In genomic region chr17:7923290-7923628, GRCh38 we compare ENCODE assay signal across 10 cellular contexts. TPM values are rescaled to one million over a fixed set of nuclear protein-coding genes. Genes with fewer than 3 reads are reported as not detected.
DNase-seq lines count a peak whose midpoint lies in the region; ATAC-seq, FAIRE-seq and TF ChIP-seq lines count a peak whose summit lies in the region.
"Had no signal": no experiment of that assay in that cellular context is flagged by ENCODE, and none has a peak within 500 bp of the region (broad histone marks: within the 10 kb centered on the region; RNA-seq: fewer than 3 reads in every experiment).

No MANE protein-coding gene starts in this region.

- WGBS in H1 (ENCODE audit: extremely low coverage in 1 of 2, insufficient coverage in 1 of 2, insufficient read length in 1 of 2, insufficient replicate concordance in 2 of 2, low coverage in 1 of 2, low lambda C conversion rate in 2 of 2, missing lambda C conversion rate in 1 of 2), 2 experiments = 52% methylated on average over 10 of the region's 13 CpGs; no CpG with 5 or more reads in 1 of the 2 experiments

- H3K4me3 Mint-ChIP-seq in IgD-negative memory B cell = peak overlapping the region; percentile 68 to 97 (median 84)
- H3K4me3 Mint-ChIP-seq in natural killer cell treated with Interleukin-12 subunit alpha and Interleukin-12 subunit beta and Interleukin-15 and Interleukin-18, amount 100 ng/mL, for 72 hours = peak overlapping the region; percentile 90

- H4K20me1 ChIP-seq in H1 (replicated peaks in 1 of 2; ENCODE audit: control insufficient read depth in 1 of 2, insufficient read depth in 2 of 2, low read length in 2 of 2) = peaks cover 0 to 2% of the 10 kb centered on the region in 2 experiments

- TF ChIP-seq CTCF in AG04450 (IDR thresholded peaks at IDR 0.05; ENCODE audit: low read depth, low read length) (no peak), H1 (IDR thresholded peaks at IDR 0.05; ENCODE audit: control extremely low read depth in 1 of 3, insufficient read depth in 1 of 3, low read depth in 1 of 3, low read length in 3 of 3) (no peak), GM13976 (IDR thresholded peaks at IDR 0.05; ENCODE audit: borderline replicate concordance, control extremely low read depth, extremely low read depth, insufficient read depth, missing control alignments) (no peak)

- no peak overlapping the region for H3K56ac ChIP-seq in H1 (replicated peaks; ENCODE audit: insufficient read length, low read depth, low read length)

- H3K9ac ChIP-seq in H1 (replicated peaks in 1 of 4; ENCODE audit: extremely low read depth in 1 of 4, low read depth in 3 of 4, low read length in 3 of 4) = no peak overlapping the region

- H3K23me2 ChIP-seq in H1 (ENCODE audit: low read depth, low read length) = peaks cover 7% of the 10 kb centered on the region; the same call in 1 of the 2 replicates

- no peaks in the 10 kb centered on the region for H3K79me2 ChIP-seq in H1 (ENCODE audit: control insufficient read depth in 1 of 2, insufficient read depth in 2 of 2, low read length in 2 of 2)

- H3K4me2 ChIP-seq in H1 (ENCODE audit: insufficient read depth in 1 of 2, low read depth in 2 of 2, low read length in 2 of 2) = peak overlapping the region; percentile 63 to 69

- H3K9me3 Mint-ChIP-seq in IgD-negative memory B cell = no peaks in the 10 kb centered on the region
- H3K9me3 Mint-ChIP-seq in natural killer cell treated with Interleukin-12 subunit alpha and Interleukin-12 subunit beta and Interleukin-15 and Interleukin-18, amount 100 ng/mL, for 72 hours = no peaks in the 10 kb centered on the region

- H4K91ac ChIP-seq in H1 (replicated peaks; ENCODE audit: insufficient read length, low read length) = peak overlapping the region; percentile 67

- TF ChIP-seq RAD21 in H1 (IDR thresholded peaks at IDR 0.05 in 1 of 2, conservative IDR thresholded peaks at IDR 0.05 in 1 of 2; ENCODE audit: low read depth in 2 of 2, low read length in 2 of 2) = no peak

- DNase-seq in AG04450 (ENCODE audit: low read depth, low spot score) = no peak
- no peak for DNase-seq in H1 (ENCODE audit: low read depth in 1 of 2, low spot score in 2 of 2)
- no peak for DNase-seq in natural killer cell treated with Interleukin-12 subunit alpha and Interleukin-12 subunit beta and Interleukin-15 and Interleukin-18, amount 100 ng/mL, for 72 hours (ENCODE audit: low spot score)
- no peak for DNase-seq in HTR-8/SVneo (ENCODE audit: insufficient read length, low spot score)
- no peak for DNase-seq in GM13976 (ENCODE audit: low spot score)
- no peak for DNase-seq in T-helper 9 cell
- DNase-seq: GDM1; NK-92 treated with Interleukin-12 subunit alpha and Interleukin-12 subunit beta, amount 100 ng/mL, for 24 hours had no signal

- FAIRE-seq in H1 (lab: Jason Lieb, UNC) (no peak), HTR-8/SVneo (lab: Jason Lieb, UNC) (no peak)

- H3K27me3 ChIP-seq in AG04450 (ENCODE audit: control insufficient read depth, insufficient read depth, low read length) (no peaks in the 10 kb centered on the region), H1 (replicated peaks in 1 of 4; ENCODE audit: control insufficient read depth in 3 of 4, extremely low read depth in 1 of 4, insufficient read depth in 3 of 4, low read length in 3 of 4) (peaks cover 9 to 67% (median 57%) of the 10 kb centered on the region in 4 experiments)

- TF ChIP-seq POLR2A in H1 (IDR thresholded peaks at IDR 0.05; ENCODE audit: control extremely low read depth in 1 of 2, low read depth in 2 of 2, low read length in 2 of 2) = no peak

- H2BK15ac ChIP-seq in H1 (ENCODE audit: low read length) = peak overlapping the region; percentile 72; the same call in 1 of the 2 replicates

- H3K27ac Mint-ChIP-seq in IgD-negative memory B cell = peak overlapping the region in 1 of 3 donors; percentile 72
- no peak overlapping the region for H3K27ac Mint-ChIP-seq in natural killer cell treated with Interleukin-12 subunit alpha and Interleukin-12 subunit beta and Interleukin-15 and Interleukin-18, amount 100 ng/mL, for 72 hours

- CTCF ChIA-PET in AG04450 (lab: Charles Lee) (interaction anchor here (0.6 to 5.8 kb wide), 4 partner anchors 67 to 135 kb away, joined by 3 to 29 read pairs (median 4); no protein-coding TSS in a partner anchor), H1 (lab: Charles Lee; ENCODE audit: partially characterized antibody) (interaction anchor here (1.0 to 2.3 kb wide), 8 partner anchors 10 to 134 kb away, joined by 3 to 10 read pairs (median 4); partner anchors contain the start of gene CNTROB)

- in situ Hi-C loops in GM13976 (cut with MboI; ENCODE audit: low sequenced_read_pairs, unreplicated experiment) = no loop called here

- no peak overlapping the region for H3K27ac ChIP-seq in AG04450 (ENCODE audit: low read depth, low read length)
- H3K27ac ChIP-seq in H1 (ENCODE audit: low read depth, low read length) = no peak overlapping the region

- 0 out of 2 replicates have a peak overlapping the region, but pooled peaks have one; percentile 50 for H2BK12ac ChIP-seq in H1 (ENCODE audit: low read depth, low read length)

- no peak overlapping the region for H2AK5ac ChIP-seq in H1 (ENCODE audit: low read depth, low read length)

- H3K36me3 Mint-ChIP-seq in IgD-negative memory B cell = peaks cover 4% of the 10 kb centered on the region
- H3K36me3 Mint-ChIP-seq in natural killer cell treated with Interleukin-12 subunit alpha and Interleukin-12 subunit beta and Interleukin-15 and Interleukin-18, amount 100 ng/mL, for 72 hours = no peaks in the 10 kb centered on the region

- TF ChIP-seq EP300 in H1 (IDR thresholded peaks at IDR 0.05; ENCODE audit: borderline replicate concordance in 1 of 2, low read depth in 2 of 2, low read length in 2 of 2) = no peak

- H3K4me1 ChIP-seq in H1 (replicated peaks in 1 of 4; ENCODE audit: control insufficient read depth in 3 of 4, insufficient read depth in 4 of 4, low read length in 3 of 4) = peaks cover 3 to 13% (median 5%) of the 10 kb centered on the region in 4 experiments

- H3K4me3 ChIP-seq in AG04450 (ENCODE audit: low read depth, low read length) (peak overlapping the region; percentile 58), H1 (ENCODE audit: extremely low read depth in 1 of 4, insufficient read depth in 2 of 4, low read depth in 3 of 4, low read length in 4 of 4) (peak overlapping the region; percentile 7 to 53 (median 26); a peak in 6 of 8 replicates)

- no peak overlapping the region for H3K14ac ChIP-seq in H1 (ENCODE audit: insufficient read length)

- no peak overlapping the region for H2BK120ac ChIP-seq in H1 (replicated peaks; ENCODE audit: low read depth, low read length)

- no peak overlapping the region for H2BK5ac ChIP-seq in H1 (ENCODE audit: low read depth, low read length)

- H3K4me1 Mint-ChIP-seq in IgD-negative memory B cell = peaks cover 6 to 19% (median 8%) of the 10 kb centered on the region in 3 donors
- peaks cover 6 to 12% of the 10 kb centered on the region in 2 donors for H3K4me1 Mint-ChIP-seq in natural killer cell treated with Interleukin-12 subunit alpha and Interleukin-12 subunit beta and Interleukin-15 and Interleukin-18, amount 100 ng/mL, for 72 hours (ENCODE audit: low read depth in 2 of 2)

- no peaks in the 10 kb centered on the region for H3K79me1 ChIP-seq in H1 (ENCODE audit: low read depth, low read length)

- H3K4ac ChIP-seq in H1 (replicated peaks; ENCODE audit: insufficient read length, low read depth, low read length) = no peak overlapping the region

- POLR2A ChIA-PET in AG04450 (lab: Yijun Ruan, JAX) = interaction anchor here (0.5 kb wide), 1 partner anchor 61 kb away, joined by 7 read pairs; no protein-coding TSS in a partner anchor
- POLR2A ChIA-PET in H1 (lab: Charles Lee; ENCODE audit: partially characterized antibody) = interaction anchor here (1.0 to 1.7 kb wide), 2 partner anchors 9 to 82 kb away, joined by 3 to 5 read pairs; partner anchors contain the start of genes CNTROB and TRAPPC1

- H2BK20ac ChIP-seq in H1 (ENCODE audit: low read length) = peak overlapping the region; percentile 18; the same call in 1 of the 2 replicates

- H3K9me3 ChIP-seq in AG04450 (ENCODE audit: control insufficient read depth, insufficient read depth, low read length) (no peaks in the 10 kb centered on the region), H1 (ENCODE audit: insufficient read depth in 2 of 2, low read depth in 1 of 2, low read length in 1 of 2) (no peaks in the 10 kb centered on the region)

- no peaks in the 10 kb centered on the region for H3K27me3 Mint-ChIP-seq in IgD-negative memory B cell
- no peaks in the 10 kb centered on the region for H3K27me3 Mint-ChIP-seq in natural killer cell treated with Interleukin-12 subunit alpha and Interleukin-12 subunit beta and Interleukin-15 and Interleukin-18, amount 100 ng/mL, for 72 hours

- H4K5ac ChIP-seq in H1 (ENCODE audit: insufficient read length, low read depth, low read length) = no peak overlapping the region

- peak overlapping the region; percentile 83 for H3K18ac ChIP-seq in H1 (ENCODE audit: extremely low read depth, low read length)

- H4K8ac ChIP-seq in H1 (ENCODE audit: extremely low read depth, insufficient read depth, low read length) = peak overlapping the region; percentile 11; the same call in 1 of the 2 replicates

- ATAC-seq in natural killer cell treated with Interleukin-12 subunit alpha and Interleukin-12 subunit beta and Interleukin-15 and Interleukin-18, amount 100 ng/mL, for 72 hours = no peak
- ATAC-seq in GM21367 (IDR thresholded peaks at IDR 0.05; ENCODE audit: unreplicated experiment) = no peak

- no peak overlapping the region for H2AFZ ChIP-seq in H1 (ENCODE audit: low read length)

- no peak overlapping the region for H3K23ac ChIP-seq in H1 (ENCODE audit: insufficient read length)

- no peaks in the 10 kb centered on the region for H3K36me3 ChIP-seq in H1 (ENCODE audit: control insufficient read depth in 2 of 4, insufficient read depth in 4 of 4, low read length in 3 of 4)

RNA-seq across cellular contexts. Expression of gene KCNAB3, which starts 6.4 kb away (rescaled TPM):
- polyA plus RNA-seq in AG04450 (2011; rRNA removed) = 2.2 and 3.1 TPM in 2 replicates
- polyA minus RNA-seq in AG04450 (2011; rRNA and poly(A)+ RNA removed) = 1.4 and 1.8 TPM in 2 replicates
- polyA plus RNA-seq in IgD-negative memory B cell = 0.51 TPM
- 2.3 and 2.4 TPM in 2 replicates for total RNA-seq in H1 (2021; fragmentation: NEBNext Ultra II Directional; extraction: Animal tissue kit (Norgen Biotek cat#: 25700))
- polyA plus RNA-seq in H1 (2011; rRNA removed) = 1.7 and 2.8 TPM in 2 replicates
- 2.8 TPM for polyA plus RNA-seq in H1 (2011; cell fraction: cytosol; rRNA removed)
- 17.5 TPM for polyA plus RNA-seq in H1 (2011; cell fraction: nucleus; rRNA removed)
- 2.6 to 3.4 TPM (median 3.3 TPM) in 4 replicates for polyA plus RNA-seq in H1 (2012, experiment 1 of 2)
- 1.2 TPM for polyA plus RNA-seq in H1 (2012, experiment 2 of 2)
- polyA plus RNA-seq in H1 (2013, experiment 1 of 2) = 4.1 TPM
- 3.9 TPM for polyA plus RNA-seq in H1 (2013, experiment 2 of 2)
- 0.90 and 2.5 TPM in 2 replicates for polyA minus RNA-seq in H1 (2011; rRNA and poly(A)+ RNA removed)
- polyA minus RNA-seq in H1 (2011; cell fraction: cytosol; rRNA and poly(A)+ RNA removed) = 2.3 TPM
- polyA minus RNA-seq in H1 (2011; cell fraction: nucleus; rRNA and poly(A)+ RNA removed) = 4.6 TPM
- 10 to 100 TPM in 1 of 2 donors, 1 to 10 TPM in 1; 8.9 to 14.6 TPM for total RNA-seq in natural killer cell treated with Interleukin-12 subunit alpha and Interleukin-12 subunit beta and Interleukin-15 and Interleukin-18, amount 100 ng/mL, for 72 hours

RNA-seq across cellular contexts. Expression of gene RNF227, which starts 7.2 kb away (rescaled TPM):
- polyA plus RNA-seq in AG04450 (2011; rRNA removed) (1.3 and 1.4 TPM in 2 replicates), IgD-negative memory B cell (3.1 TPM), H1 (2011; rRNA removed) (1.1 and 1.7 TPM in 2 replicates)
- polyA minus RNA-seq in AG04450 (2011; rRNA and poly(A)+ RNA removed) = 0.56 and 0.60 TPM in 2 replicates
- total RNA-seq in H1 (2021; fragmentation: NEBNext Ultra II Directional; extraction: Animal tissue kit (Norgen Biotek cat#: 25700)) = 0.63 and 0.77 TPM in 2 replicates
- polyA plus RNA-seq in H1 (2011; cell fraction: cytosol; rRNA removed) = 0.94 TPM
- polyA plus RNA-seq in H1 (2011; cell fraction: nucleus; rRNA removed) = 0.56 TPM
- 0.64 to 2.2 TPM (median 0.83 TPM) in 4 replicates for polyA plus RNA-seq in H1 (2012, experiment 1 of 2)
- polyA plus RNA-seq in H1 (2012, experiment 2 of 2) = 0.63 TPM
- 0.67 TPM for polyA plus RNA-seq in H1 (2013, experiment 1 of 2)
- 0.48 TPM for polyA plus RNA-seq in H1 (2013, experiment 2 of 2)
- 0.27 and 0.47 TPM in 2 replicates for polyA minus RNA-seq in H1 (2011; rRNA and poly(A)+ RNA removed)
- polyA minus RNA-seq in H1 (2011; cell fraction: cytosol; rRNA and poly(A)+ RNA removed) = 0.66 TPM
- polyA minus RNA-seq in H1 (2011; cell fraction: nucleus; rRNA and poly(A)+ RNA removed) = 0.20 TPM
- total RNA-seq in natural killer cell treated with Interleukin-12 subunit alpha and Interleukin-12 subunit beta and Interleukin-15 and Interleukin-18, amount 100 ng/mL, for 72 hours = 1 to 10 TPM; 2.5 to 4.7 TPM

RNA-seq across cellular contexts. Expression of gene TRAPPC1, which starts 8.5 kb away (rescaled TPM):
- 202 and 227 TPM in 2 replicates for polyA plus RNA-seq in AG04450 (2011; rRNA removed)
- 185 and 207 TPM in 2 replicates for polyA minus RNA-seq in AG04450 (2011; rRNA and poly(A)+ RNA removed)
- polyA plus RNA-seq in IgD-negative memory B cell = 220 TPM
- 99.3 and 114 TPM in 2 replicates for total RNA-seq in H1 (2021; fragmentation: NEBNext Ultra II Directional; extraction: Animal tissue kit (Norgen Biotek cat#: 25700))
- polyA plus RNA-seq in H1 (2011; rRNA removed) = 170 and 194 TPM in 2 replicates
- polyA plus RNA-seq in H1 (2011; cell fraction: cytosol; rRNA removed) = 146 TPM
- polyA plus RNA-seq in H1 (2011; cell fraction: nucleus; rRNA removed) = 89.5 TPM
- polyA plus RNA-seq in H1 (2012, experiment 1 of 2) = 153 to 167 TPM (median 161 TPM) in 4 replicates
- polyA plus RNA-seq in H1 (2012, experiment 2 of 2) = 221 TPM
- polyA plus RNA-seq in H1 (2013, experiment 1 of 2) = 103 TPM
- 107 TPM for polyA plus RNA-seq in H1 (2013, experiment 2 of 2)
- polyA minus RNA-seq in H1 (2011; rRNA and poly(A)+ RNA removed) = 69.5 and 107 TPM in 2 replicates
- polyA minus RNA-seq in H1 (2011; cell fraction: cytosol; rRNA and poly(A)+ RNA removed) = 54.1 TPM
- polyA minus RNA-seq in H1 (2011; cell fraction: nucleus; rRNA and poly(A)+ RNA removed) = 32.8 TPM
- total RNA-seq in natural killer cell treated with Interleukin-12 subunit alpha and Interleukin-12 subunit beta and Interleukin-15 and Interleukin-18, amount 100 ng/mL, for 72 hours = 100 to 1,000 TPM; 162 to 217 TPM

RNA-seq across cellular contexts. Expression of gene CNTROB, which starts 8.7 kb away (rescaled TPM):
- polyA plus RNA-seq in AG04450 (2011; rRNA removed) = 11.3 and 12.9 TPM in 2 replicates
- 14.5 and 15.4 TPM in 2 replicates for polyA minus RNA-seq in AG04450 (2011; rRNA and poly(A)+ RNA removed)
- 11.0 TPM for polyA plus RNA-seq in IgD-negative memory B cell
- 30.0 and 31.9 TPM in 2 replicates for total RNA-seq in H1 (2021; fragmentation: NEBNext Ultra II Directional; extraction: Animal tissue kit (Norgen Biotek cat#: 25700))
- 20.5 and 28.2 TPM in 2 replicates for polyA plus RNA-seq in H1 (2011; rRNA removed)
- polyA plus RNA-seq in H1 (2011; cell fraction: cytosol; rRNA removed) = 31.0 TPM
- polyA plus RNA-seq in H1 (2011; cell fraction: nucleus; rRNA removed) = 91.0 TPM
- 29.7 to 32.7 TPM (median 31.3 TPM) in 4 replicates for polyA plus RNA-seq in H1 (2012, experiment 1 of 2)
- polyA plus RNA-seq in H1 (2012, experiment 2 of 2) = 21.6 TPM
- 21.0 TPM for polyA plus RNA-seq in H1 (2013, experiment 1 of 2)
- polyA plus RNA-seq in H1 (2013, experiment 2 of 2) = 20.3 TPM
- 13.3 and 23.5 TPM in 2 replicates for polyA minus RNA-seq in H1 (2011; rRNA and poly(A)+ RNA removed)
- polyA minus RNA-seq in H1 (2011; cell fraction: cytosol; rRNA and poly(A)+ RNA removed) = 14.5 TPM
- 25.0 TPM for polyA minus RNA-seq in H1 (2011; cell fraction: nucleus; rRNA and poly(A)+ RNA removed)
- total RNA-seq in natural killer cell treated with Interleukin-12 subunit alpha and Interleukin-12 subunit beta and Interleukin-15 and Interleukin-18, amount 100 ng/mL, for 72 hours = 10 to 100 TPM; 32.6 to 74.6 TPM

RNA-seq across cellular contexts. Expression of gene CHD3, which starts 34.7 kb away (rescaled TPM):
- polyA plus RNA-seq in AG04450 (2011; rRNA removed) (50.0 and 68.6 TPM in 2 replicates), IgD-negative memory B cell (2.4 TPM), H1 (2011; rRNA removed) (12.3 and 18.3 TPM in 2 replicates)
- 155 and 187 TPM in 2 replicates for polyA minus RNA-seq in AG04450 (2011; rRNA and poly(A)+ RNA removed)
- 12.9 and 14.2 TPM in 2 replicates for total RNA-seq in H1 (2021; fragmentation: NEBNext Ultra II Directional; extraction: Animal tissue kit (Norgen Biotek cat#: 25700))
- 12.4 TPM for polyA plus RNA-seq in H1 (2011; cell fraction: cytosol; rRNA removed)
- 45.8 TPM for polyA plus RNA-seq in H1 (2011; cell fraction: nucleus; rRNA removed)
- 20.4 to 31.7 TPM (median 27.8 TPM) in 4 replicates for polyA plus RNA-seq in H1 (2012, experiment 1 of 2)
- polyA plus RNA-seq in H1 (2012, experiment 2 of 2) = 4.9 TPM
- 12.0 TPM for polyA plus RNA-seq in H1 (2013, experiment 1 of 2)
- 11.8 TPM for polyA plus RNA-seq in H1 (2013, experiment 2 of 2)
- 17.4 and 27.2 TPM in 2 replicates for polyA minus RNA-seq in H1 (2011; rRNA and poly(A)+ RNA removed)
- 16.4 TPM for polyA minus RNA-seq in H1 (2011; cell fraction: cytosol; rRNA and poly(A)+ RNA removed)
- 16.2 TPM for polyA minus RNA-seq in H1 (2011; cell fraction: nucleus; rRNA and poly(A)+ RNA removed)
- total RNA-seq in natural killer cell treated with Interleukin-12 subunit alpha and Interleukin-12 subunit beta and Interleukin-15 and Interleukin-18, amount 100 ng/mL, for 72 hours = 100 to 1,000 TPM; 106 to 192 TPM
